2 cellular contexts compared by ENCODE assay signal in the genomic region with DNA sequence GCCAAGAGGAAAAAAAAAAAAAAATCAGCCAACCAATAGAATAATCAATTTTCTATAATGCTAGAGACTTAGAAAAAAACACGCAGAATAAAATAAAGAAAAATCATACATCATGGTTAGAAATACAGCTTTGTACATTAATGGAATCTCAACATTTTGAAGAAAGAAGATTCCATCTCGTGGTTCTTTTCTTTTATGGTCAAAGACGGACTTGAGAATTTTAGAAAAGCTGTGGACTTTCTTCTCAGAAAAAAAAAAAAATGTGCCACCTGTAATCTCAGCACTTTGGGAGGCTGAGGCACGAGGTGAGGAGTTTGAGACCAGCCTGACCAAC.
TF ChIP-seq lines count a peak whose summit lies in the region.

No MANE protein-coding gene starts in this region.

TF ChIP-seq in HCT116, 20 proteins besides CTCF, POLR2A, EP300 and RAD21:
- TF ChIP-seq ZNF274 (IDR thresholded peaks at IDR 0.05; ENCODE audit: low read depth, low read length) (no peak), CBX3 (IDR thresholded peaks at IDR 0.05; ENCODE audit: low read depth) (no peak), CEBPB (IDR thresholded peaks at IDR 0.05; ENCODE audit: low read depth) (no peak), FOSL1 (IDR thresholded peaks at IDR 0.05; ENCODE audit: low read depth) (no peak), SP1 (IDR thresholded peaks at IDR 0.05; ENCODE audit: low read depth) (no peak), TCF7L2 (IDR thresholded peaks at IDR 0.05; ENCODE audit: borderline replicate concordance, extremely low read depth, insufficient read depth, insufficient read length) (no peak), ELF1 (IDR thresholded peaks at IDR 0.05; ENCODE audit: borderline replicate concordance, low read depth) (no peak), SIN3A (IDR thresholded peaks at IDR 0.05; ENCODE audit: low read depth) (no peak), EGR1 (IDR thresholded peaks at IDR 0.05; ENCODE audit: low read depth) (no peak), EZH2 (IDR thresholded peaks at IDR 0.05) (no peak), JUND (IDR thresholded peaks at IDR 0.05) (no peak), ZFX (IDR thresholded peaks at IDR 0.05) (no peak), YY1 (IDR thresholded peaks at IDR 0.05; ENCODE audit: extremely low read depth, insufficient replicate concordance, low read depth, low read length) (no peak)
- TF ChIP-seq, protein P1, sequence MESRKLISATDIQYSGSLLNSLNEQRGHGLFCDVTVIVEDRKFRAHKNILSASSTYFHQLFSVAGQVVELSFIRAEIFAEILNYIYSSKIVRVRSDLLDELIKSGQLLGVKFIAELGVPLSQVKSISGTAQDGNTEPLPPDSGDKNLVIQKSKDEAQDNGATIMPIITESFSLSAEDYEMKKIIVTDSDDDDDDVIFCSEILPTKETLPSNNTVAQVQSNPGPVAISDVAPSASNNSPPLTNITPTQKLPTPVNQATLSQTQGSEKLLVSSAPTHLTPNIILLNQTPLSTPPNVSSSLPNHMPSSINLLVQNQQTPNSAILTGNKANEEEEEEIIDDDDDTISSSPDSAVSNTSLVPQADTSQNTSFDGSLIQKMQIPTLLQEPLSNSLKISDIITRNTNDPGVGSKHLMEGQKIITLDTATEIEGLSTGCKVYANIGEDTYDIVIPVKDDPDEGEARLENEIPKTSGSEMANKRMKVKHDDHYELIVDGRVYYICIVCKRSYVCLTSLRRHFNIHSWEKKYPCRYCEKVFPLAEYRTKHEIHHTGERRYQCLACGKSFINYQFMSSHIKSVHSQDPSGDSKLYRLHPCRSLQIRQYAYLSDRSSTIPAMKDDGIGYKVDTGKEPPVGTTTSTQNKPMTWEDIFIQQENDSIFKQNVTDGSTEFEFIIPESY (IDR thresholded peaks at IDR 0.05; ENCODE audit: extremely low read depth, insufficient replicate concordance, low read length) = no peak

TF ChIP-seq in neural cell, 6 proteins besides CTCF, POLR2A, EP300 and RAD21:
- TF ChIP-seq MXI1 (conservative IDR thresholded peaks at IDR 0.05; ENCODE audit: poor library complexity, severe bottlenecking) = no peak
- peak; percentile 8 for TF ChIP-seq SMC3 (conservative IDR thresholded peaks at IDR 0.05; ENCODE audit: poor library complexity)
